ENCODE assay signal across 14 cellular contexts in the genomic region with DNA sequence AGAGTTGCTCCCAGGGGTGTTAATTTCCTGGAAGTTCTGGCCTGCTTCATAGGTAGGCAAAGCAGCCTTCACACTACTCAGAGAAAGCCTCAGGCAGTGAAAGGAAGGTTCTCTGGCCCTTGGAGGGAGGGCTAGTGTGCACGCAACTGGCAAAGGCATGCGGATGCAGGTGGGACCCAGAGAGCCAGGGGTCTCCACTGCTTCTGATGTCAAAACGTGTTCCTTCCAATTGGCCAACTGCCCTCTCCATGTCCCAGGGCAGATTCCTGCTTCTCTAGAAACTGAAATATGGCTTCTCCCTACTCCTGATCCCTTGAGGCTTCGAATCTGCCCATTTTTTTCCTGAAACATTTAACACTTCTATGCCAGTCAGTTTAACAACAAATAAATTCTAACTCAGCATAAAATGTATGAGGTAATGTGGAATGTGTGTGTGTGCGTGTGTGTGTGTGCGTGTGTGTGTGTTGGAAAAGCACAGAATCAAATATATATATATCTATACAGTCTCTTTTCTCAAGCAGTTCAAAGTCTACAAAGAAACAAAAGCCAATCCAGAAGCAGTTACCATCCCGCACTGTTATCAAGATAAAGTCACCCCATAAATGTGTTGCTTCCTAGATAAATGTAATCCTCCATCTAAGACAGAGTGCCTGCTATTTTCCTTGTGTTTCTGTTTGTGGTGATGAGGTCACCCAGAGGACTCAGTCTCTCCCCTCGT.
DNase-seq lines count a peak whose midpoint lies in the region; ATAC-seq and TF ChIP-seq lines count a peak whose summit lies in the region.
"Had no signal": no experiment of that assay in that cellular context is flagged by ENCODE, and none has a peak within 500 bp of the region (broad histone marks: within the 10 kb centered on the region; RNA-seq: fewer than 3 reads in every experiment).

No MANE protein-coding gene starts in this region.

- H3K27me3 ChIP-seq in SK-N-SH (ENCODE audit: insufficient read depth) (no peaks in the 10 kb centered on the region), gastroesophageal sphincter (no peaks in the 10 kb centered on the region), skeletal muscle satellite cell (ENCODE audit: control insufficient read depth, insufficient read depth, low read length) (no peaks in the 10 kb centered on the region)

- no peaks in the 10 kb centered on the region for H4K20me1 ChIP-seq in SK-N-SH (ENCODE audit: insufficient read depth)

- TF ChIP-seq CTCF in SK-N-SH (IDR thresholded peaks at IDR 0.05) (no peak), gastroesophageal sphincter (IDR thresholded peaks at IDR 0.05) (no peak)

- H3K4me3 ChIP-seq in SK-N-SH (ENCODE audit: low read depth in 2 of 2, low read length in 1 of 2) = no peak overlapping the region
- no peak overlapping the region for H3K4me3 ChIP-seq in gastroesophageal sphincter
- no peak overlapping the region for H3K4me3 ChIP-seq in skeletal muscle satellite cell (ENCODE audit: low read length)
- H3K4me3 ChIP-seq: HAP-1 had no signal

- TF ChIP-seq POLR2A in gastroesophageal sphincter (IDR thresholded peaks at IDR 0.05) = no peak

- H3K4me2 ChIP-seq in SK-N-SH (peak overlapping the region; percentile 68), skeletal muscle satellite cell (ENCODE audit: low read length) (peak overlapping the region; percentile 44)

- no peak overlapping the region for H3K27ac Mint-ChIP-seq in activated CD8-positive, alpha-beta memory T cell treated with anti-CD3 and anti-CD28 coated beads, Interleukin-2, amount 10 ng/mL, durations not matched to agents 7 days and 5 days
- H3K27ac Mint-ChIP-seq: IgD-negative memory B cell, naive B cell had no signal

- H3K9ac ChIP-seq in SK-N-SH = peak overlapping the region; percentile 68
- H3K9ac ChIP-seq in skeletal muscle satellite cell (ENCODE audit: low read depth, low read length) = no peak overlapping the region

- no peaks in the 10 kb centered on the region for H3K4me1 Mint-ChIP-seq in activated CD8-positive, alpha-beta memory T cell treated with anti-CD3 and anti-CD28 coated beads, Interleukin-2, amount 10 ng/mL, durations not matched to agents 7 days and 5 days
- H3K4me1 Mint-ChIP-seq: IgD-negative memory B cell, naive B cell had no signal

- TF ChIP-seq EP300 in SK-N-SH (IDR thresholded peaks at IDR 0.05; ENCODE audit: borderline replicate concordance in 1 of 2, low read depth in 1 of 2, low read length in 1 of 2) (no peak), gastroesophageal sphincter (IDR thresholded peaks at IDR 0.05) (no peak)

- CTCF ChIA-PET in SK-N-SH (lab: Yijun Ruan, JAX) = no interaction called here
- CTCF ChIA-PET in activated CD8-positive, alpha-beta memory T cell treated with anti-CD3 and anti-CD28 coated beads, Interleukin-2, amount 10 ng/mL, durations not matched to agents 7 days and 5 days (lab: Charles Lee) = no interaction called here

- H3K9me3 Mint-ChIP-seq in activated CD8-positive, alpha-beta memory T cell treated with anti-CD3 and anti-CD28 coated beads, Interleukin-2, amount 10 ng/mL, durations not matched to agents 7 days and 5 days (ENCODE audit: low read depth) = no peaks in the 10 kb centered on the region
- H3K9me3 Mint-ChIP-seq: effector memory CD8-positive, alpha-beta T cell; IgD-negative memory B cell; naive B cell had no signal

- H3F3A ChIP-seq in SK-N-SH (replicated peaks; ENCODE audit: insufficient read depth) = peaks cover 15% of the 10 kb centered on the region

- no peaks in the 10 kb centered on the region for H3K9me3 ChIP-seq in SK-N-SH
- no peaks in the 10 kb centered on the region for H3K9me3 ChIP-seq in gastroesophageal sphincter
- H3K9me3 ChIP-seq in skeletal muscle satellite cell (replicated peaks; ENCODE audit: low read length) = no peaks in the 10 kb centered on the region
- H3K9me3 ChIP-seq: HAP-1 had no signal

- ATAC-seq in gastroesophageal sphincter (peak; percentile 32), HG02623 (IDR thresholded peaks at IDR 0.05; ENCODE audit: unreplicated experiment) (no peak)
- ATAC-seq in activated CD8-positive, alpha-beta memory T cell treated with anti-CD3 and anti-CD28 coated beads, Interleukin-2, amount 10 ng/mL, durations not matched to agents 7 days and 5 days = no peak
- ATAC-seq: effector memory CD8-positive, alpha-beta T cell had no signal

- H3K36me3 Mint-ChIP-seq in activated CD8-positive, alpha-beta memory T cell treated with anti-CD3 and anti-CD28 coated beads, Interleukin-2, amount 10 ng/mL, durations not matched to agents 7 days and 5 days = no peaks in the 10 kb centered on the region
- H3K36me3 Mint-ChIP-seq: IgD-negative memory B cell, naive B cell had no signal

- POLR2A ChIA-PET in SK-N-SH (lab: Yijun Ruan, JAX) = no interaction called here

- no peaks in the 10 kb centered on the region for H3K79me2 ChIP-seq in SK-N-SH (ENCODE audit: insufficient read depth)

- no peak overlapping the region for H3K4me3 Mint-ChIP-seq in activated CD8-positive, alpha-beta memory T cell treated with anti-CD3 and anti-CD28 coated beads, Interleukin-2, amount 10 ng/mL, durations not matched to agents 7 days and 5 days
- H3K4me3 Mint-ChIP-seq: effector memory CD8-positive, alpha-beta T cell; IgD-negative memory B cell had no signal

- H3K4me1 ChIP-seq in SK-N-SH (ENCODE audit: control insufficient read depth in 1 of 2, insufficient read depth in 2 of 2, low read depth in 1 of 2, low read length in 1 of 2) (peaks cover 12 to 30% of the 10 kb centered on the region in 2 experiments), gastroesophageal sphincter (peaks cover 0 to 30% (median 3%) of the 10 kb centered on the region in 3 donors), skeletal muscle satellite cell (ENCODE audit: control insufficient read depth, insufficient read depth, low read length) (peaks cover 30% of the 10 kb centered on the region)
- H3K4me1 ChIP-seq: HAP-1 had no signal

- no peaks in the 10 kb centered on the region for H3K27me3 Mint-ChIP-seq in activated CD8-positive, alpha-beta memory T cell treated with anti-CD3 and anti-CD28 coated beads, Interleukin-2, amount 10 ng/mL, durations not matched to agents 7 days and 5 days
- H3K27me3 Mint-ChIP-seq: IgD-negative memory B cell had no signal

- H3K9me2 ChIP-seq in SK-N-SH = no peaks in the 10 kb centered on the region

- WGBS in SK-N-SH (ENCODE audit: low lambda C conversion rate) = 82% methylated on average over 8 of the region's 8 CpGs
- WGBS in gastroesophageal sphincter (ENCODE audit: low coverage in 1 of 2), 2 donors = 50 to 56% methylated on average over 5 to 6 of the region's 8 CpGs

- no peaks in the 10 kb centered on the region for H3K36me3 ChIP-seq in SK-N-SH (replicated peaks in 1 of 2; ENCODE audit: control insufficient read depth in 1 of 2, insufficient read depth in 2 of 2, low read length in 1 of 2)
- H3K36me3 ChIP-seq in gastroesophageal sphincter = no peaks in the 10 kb centered on the region
- no peaks in the 10 kb centered on the region for H3K36me3 ChIP-seq in skeletal muscle satellite cell (ENCODE audit: insufficient read depth, low read length)
- H3K36me3 ChIP-seq: HAP-1 had no signal

- peak overlapping the region; percentile 30 to 80; a peak in 3 of 4 replicates for H3K27ac ChIP-seq in SK-N-SH (ENCODE audit: low read depth in 2 of 2, low read length in 1 of 2)
- H3K27ac ChIP-seq in gastroesophageal sphincter = peak overlapping the region in 2 of 4 donors; percentile 53 to 63
- H3K27ac ChIP-seq: 22Rv1 had no signal

- peak; percentile 11 for DNase-seq in DMS 273 (lab: John Stamatoyannopoulos, UW; ENCODE audit: unreplicated experiment)
- DNase-seq in DMS 273 treated with DMSO at 0.1 percent for 48 hours (lab: John Stamatoyannopoulos, UW) = no peak
- DNase-seq in SK-N-SH = peak; percentile 32
- no peak for DNase-seq in activated CD8-positive, alpha-beta memory T cell treated with anti-CD3 and anti-CD28 coated beads, Interleukin-2, amount 10 ng/mL, durations not matched to agents 7 days and 5 days
- DNase-seq in SW 1271 (lab: John Stamatoyannopoulos, UW) = no peak
- DNase-seq: effector memory CD8-positive, alpha-beta T cell; naive B cell; SHP77 treated with DMSO at 0.1 percent for 48 hours had no signal

- H2AFZ ChIP-seq in SK-N-SH (ENCODE audit: low read depth) = peak overlapping the region; percentile 54; the same call in 1 of the 2 replicates

- TF ChIP-seq RAD21 in SK-N-SH (IDR thresholded peaks at IDR 0.05; ENCODE audit: low read length) = no peak

TF ChIP-seq in SK-N-SH, 30 proteins besides CTCF, POLR2A, EP300 and RAD21:
- TF ChIP-seq MEF2A (IDR thresholded peaks at IDR 0.05; ENCODE audit: borderline replicate concordance, low read depth) = no peak
- 0 out of 2 replicates have a peak, but pooled peaks have one; percentile 21 for TF ChIP-seq TCF12 (IDR thresholded peaks at IDR 0.05)

Comparison
In these comparisons a context has a peak if more than half of its experiments do, and no peak if none do; other contexts are left out.
1. DNase-seq: peak in DMS 273 (single experiment) and SK-N-SH (single experiment); none in DMS 273 treated with DMSO at 0.1 percent for 48 hours (single experiment), activated CD8-positive, alpha-beta memory T cell treated with anti-CD3 and anti-CD28 coated beads, Interleukin-2, amount 10 ng/mL, durations not matched to agents 7 days and 5 days (single experiment) and SW 1271 (0 of 2).